7 cellular contexts compared by ENCODE assay signal in genomic region chr3:189168711-189169110, GRCh38. TPM values are rescaled to one million over a fixed set of nuclear protein-coding genes. Genes with fewer than 3 reads are reported as not detected.
"Had no signal": no experiment of that assay in that cellular context is flagged by ENCODE, and none has a peak within 500 bp of the region (broad histone marks: within the 10 kb centered on the region; RNA-seq: fewer than 3 reads in every experiment).

No MANE protein-coding gene starts in this region.

- H3K4me3 ChIP-seq: GM23248, K562 had no signal

- H3K27ac ChIP-seq: GM23248 had no signal

- DNase-seq: GM23248, GOT3, H7, HCEC 1CT, IMR-90 had no signal

- ATAC-seq: K562 had no signal

RNA-seq across cellular contexts. Expression of gene TPRG1, which starts 3.1 kb away (rescaled TPM):
- total RNA-seq: GM23248, HT-29, IMR-90, K562 had no signal
- polyA plus RNA-seq: GM23248 had no signal
